ENCODE assay signal across 1 cellular context in the genomic region with DNA sequence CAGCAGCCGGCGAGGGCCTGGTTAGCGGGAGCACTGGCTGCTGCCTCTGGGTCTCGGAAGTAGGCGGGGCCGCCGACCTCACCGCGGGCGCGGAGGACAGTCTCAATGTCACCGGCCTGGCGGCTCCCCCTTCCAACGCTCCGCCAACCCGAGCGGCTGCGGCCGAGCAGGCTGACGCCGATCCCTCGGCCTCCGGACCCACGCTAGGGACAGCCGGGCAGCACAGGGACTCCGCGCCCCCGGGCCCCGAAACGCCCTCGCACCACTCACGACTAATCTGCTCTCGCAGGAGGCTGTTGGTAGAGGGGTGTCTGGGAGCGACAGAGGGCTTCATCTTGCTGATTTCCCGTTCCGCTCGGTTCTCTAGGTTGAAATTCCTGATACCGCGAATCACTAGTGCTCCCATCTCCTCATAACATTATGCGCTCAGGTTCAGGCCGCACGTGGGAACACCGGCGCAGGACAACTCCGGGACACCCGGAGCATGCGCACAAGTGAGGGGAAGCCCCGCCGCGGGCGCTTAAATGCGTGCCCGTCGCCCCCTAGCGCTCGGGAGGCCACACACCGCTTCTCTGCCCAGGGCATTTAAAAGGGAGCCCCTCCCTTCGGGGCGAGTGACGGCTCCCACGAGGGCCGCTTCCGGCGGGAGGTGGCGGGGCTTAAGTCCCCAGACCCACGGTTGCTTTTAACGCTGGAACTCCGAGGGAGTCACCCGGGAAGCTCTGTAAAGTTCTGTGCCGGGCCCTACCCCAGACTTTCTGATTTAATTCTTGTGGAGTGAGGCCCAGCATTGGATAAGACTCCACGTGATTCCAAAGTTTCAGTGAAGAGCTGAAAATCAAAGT.
TF ChIP-seq lines count a peak whose summit lies in the region.

A gene (minus strand): TSS at position 496 of the 845 bp plus-strand sequence. CDS start 90 bp downstream, at position 406.

TF ChIP-seq in K562, 482 proteins besides CTCF, POLR2A, EP300 and RAD21 (continued from another document and continues in another):
- TF ChIP-seq, protein P1, sequence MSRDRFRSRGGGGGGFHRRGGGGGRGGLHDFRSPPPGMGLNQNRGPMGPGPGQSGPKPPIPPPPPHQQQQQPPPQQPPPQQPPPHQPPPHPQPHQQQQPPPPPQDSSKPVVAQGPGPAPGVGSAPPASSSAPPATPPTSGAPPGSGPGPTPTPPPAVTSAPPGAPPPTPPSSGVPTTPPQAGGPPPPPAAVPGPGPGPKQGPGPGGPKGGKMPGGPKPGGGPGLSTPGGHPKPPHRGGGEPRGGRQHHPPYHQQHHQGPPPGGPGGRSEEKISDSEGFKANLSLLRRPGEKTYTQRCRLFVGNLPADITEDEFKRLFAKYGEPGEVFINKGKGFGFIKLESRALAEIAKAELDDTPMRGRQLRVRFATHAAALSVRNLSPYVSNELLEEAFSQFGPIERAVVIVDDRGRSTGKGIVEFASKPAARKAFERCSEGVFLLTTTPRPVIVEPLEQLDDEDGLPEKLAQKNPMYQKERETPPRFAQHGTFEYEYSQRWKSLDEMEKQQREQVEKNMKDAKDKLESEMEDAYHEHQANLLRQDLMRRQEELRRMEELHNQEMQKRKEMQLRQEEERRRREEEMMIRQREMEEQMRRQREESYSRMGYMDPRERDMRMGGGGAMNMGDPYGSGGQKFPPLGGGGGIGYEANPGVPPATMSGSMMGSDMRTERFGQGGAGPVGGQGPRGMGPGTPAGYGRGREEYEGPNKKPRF (IDR thresholded peaks at IDR 0.05; ENCODE audit: low read depth, low read length) = no peak
- TF ChIP-seq CCAR2 (IDR thresholded peaks at IDR 0.05; ENCODE audit: low read depth, low read length) = no peak
- TF ChIP-seq POU5F1 (IDR thresholded peaks at IDR 0.05; ENCODE audit: borderline replicate concordance, low read depth, low read length, partially characterized antibody) = no peak
- no peak for TF ChIP-seq ARNT (IDR thresholded peaks at IDR 0.05)
- TF ChIP-seq ZNF589 (CRISPR knock-in tag; IDR thresholded peaks at IDR 0.05; ENCODE audit: low read depth) = no peak
- TF ChIP-seq ZBTB8A (IDR thresholded peaks at IDR 0.05; ENCODE audit: partially characterized antibody) = no peak
- TF ChIP-seq SNIP1 (IDR thresholded peaks at IDR 0.05; ENCODE audit: low read depth) = no peak; the same call in 1 of the 2 replicates
- peak in 1 of 2 experiments; percentile 47; a peak in 1 of 3 replicates for TF ChIP-seq CBX3 (IDR thresholded peaks at IDR 0.05; ENCODE audit: borderline replicate concordance in 1 of 2, low read length in 2 of 2)
- TF ChIP-seq ZNF263 (CRISPR knock-in tag; IDR thresholded peaks at IDR 0.05; ENCODE audit: borderline replicate concordance) = peak; percentile 94
- no peak for TF ChIP-seq GATAD2A (IDR thresholded peaks at IDR 0.05)
- TF ChIP-seq FOS (IDR thresholded peaks at IDR 0.05; ENCODE audit: extremely low read depth, insufficient read length) = no peak
- TF ChIP-seq, protein P2, sequence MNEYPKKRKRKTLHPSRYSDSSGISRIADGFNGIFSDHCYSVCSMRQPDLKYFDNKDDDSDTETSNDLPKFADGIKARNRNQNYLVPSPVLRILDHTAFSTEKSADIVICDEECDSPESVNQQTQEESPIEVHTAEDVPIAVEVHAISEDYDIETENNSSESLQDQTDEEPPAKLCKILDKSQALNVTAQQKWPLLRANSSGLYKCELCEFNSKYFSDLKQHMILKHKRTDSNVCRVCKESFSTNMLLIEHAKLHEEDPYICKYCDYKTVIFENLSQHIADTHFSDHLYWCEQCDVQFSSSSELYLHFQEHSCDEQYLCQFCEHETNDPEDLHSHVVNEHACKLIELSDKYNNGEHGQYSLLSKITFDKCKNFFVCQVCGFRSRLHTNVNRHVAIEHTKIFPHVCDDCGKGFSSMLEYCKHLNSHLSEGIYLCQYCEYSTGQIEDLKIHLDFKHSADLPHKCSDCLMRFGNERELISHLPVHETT (CRISPR knock-in tag; conservative IDR thresholded peaks at IDR 0.05 in 1 of 2, IDR thresholded peaks at IDR 0.05 in 1 of 2) = 0 out of 4 replicates have a peak, but pooled peaks of 1 of the 2 experiments have one; percentile 30
- TF ChIP-seq KAT8 (IDR thresholded peaks at IDR 0.05; ENCODE audit: low read depth) = no peak
- no peak for TF ChIP-seq ZNF778 (CRISPR knock-in tag; IDR thresholded peaks at IDR 0.05)
- TF ChIP-seq ZNF197 (CRISPR knock-in tag; IDR thresholded peaks at IDR 0.05; ENCODE audit: low read depth) = no peak
- TF ChIP-seq TCF7L2 (IDR thresholded peaks at IDR 0.05; ENCODE audit: low read depth, low read length) = no peak
- peak in 1 of 2 experiments; percentile 97; a peak in 2 of 4 replicates for TF ChIP-seq HDAC1 (IDR thresholded peaks at IDR 0.05)
- peak; percentile 26 for TF ChIP-seq PHF20 (IDR thresholded peaks at IDR 0.05; ENCODE audit: partially characterized antibody)
- no peak for TF ChIP-seq ZNF174 (CRISPR knock-in tag; IDR thresholded peaks at IDR 0.05)
- TF ChIP-seq HMG20B (CRISPR knock-in tag; IDR thresholded peaks at IDR 0.05) = no peak
- TF ChIP-seq ZNF184 (CRISPR knock-in tag; IDR thresholded peaks at IDR 0.05) = no peak
- no peak for TF ChIP-seq CBX5 (IDR thresholded peaks at IDR 0.05; ENCODE audit: borderline replicate concordance, low read depth)
- TF ChIP-seq, protein P3, sequence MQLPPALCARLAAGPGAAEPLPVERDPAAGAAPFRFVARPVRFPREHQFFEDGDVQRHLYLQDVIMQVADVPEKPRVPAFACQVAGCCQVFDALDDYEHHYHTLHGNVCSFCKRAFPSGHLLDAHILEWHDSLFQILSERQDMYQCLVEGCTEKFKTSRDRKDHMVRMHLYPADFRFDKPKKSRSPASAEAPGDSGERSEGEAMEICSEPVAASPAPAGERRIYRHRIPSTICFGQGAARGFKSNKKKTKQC (CRISPR knock-in tag; IDR thresholded peaks at IDR 0.05) = no peak
- TF ChIP-seq MAFG (tag; conservative IDR thresholded peaks at IDR 0.05) = no peak
- TF ChIP-seq ZNF354B (CRISPR knock-in tag; IDR thresholded peaks at IDR 0.05) = no peak
- TF ChIP-seq, protein P4, sequence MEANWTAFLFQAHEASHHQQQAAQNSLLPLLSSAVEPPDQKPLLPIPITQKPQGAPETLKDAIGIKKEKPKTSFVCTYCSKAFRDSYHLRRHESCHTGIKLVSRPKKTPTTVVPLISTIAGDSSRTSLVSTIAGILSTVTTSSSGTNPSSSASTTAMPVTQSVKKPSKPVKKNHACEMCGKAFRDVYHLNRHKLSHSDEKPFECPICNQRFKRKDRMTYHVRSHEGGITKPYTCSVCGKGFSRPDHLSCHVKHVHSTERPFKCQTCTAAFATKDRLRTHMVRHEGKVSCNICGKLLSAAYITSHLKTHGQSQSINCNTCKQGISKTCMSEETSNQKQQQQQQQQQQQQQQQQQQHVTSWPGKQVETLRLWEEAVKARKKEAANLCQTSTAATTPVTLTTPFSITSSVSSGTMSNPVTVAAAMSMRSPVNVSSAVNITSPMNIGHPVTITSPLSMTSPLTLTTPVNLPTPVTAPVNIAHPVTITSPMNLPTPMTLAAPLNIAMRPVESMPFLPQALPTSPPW (CRISPR knock-in tag; IDR thresholded peaks at IDR 0.05) = peak; percentile 94
- TF ChIP-seq HDAC2 (IDR thresholded peaks at IDR 0.05) = peak; percentile 69; the same call in 1 of the 2 replicates
- peak; percentile 89 for TF ChIP-seq RBBP5 (IDR thresholded peaks at IDR 0.05; ENCODE audit: borderline replicate concordance, insufficient read depth, low read length, poor library complexity, severe bottlenecking)
- peak; percentile 61; the same call in 1 of the 2 replicates for TF ChIP-seq CREM (IDR thresholded peaks at IDR 0.05; ENCODE audit: low read depth)
- TF ChIP-seq HNRNPL (IDR thresholded peaks at IDR 0.05; ENCODE audit: low read depth, low read length) = 0 out of 2 replicates have a peak, but pooled peaks have one; percentile 11
- TF ChIP-seq RBM17 (IDR thresholded peaks at IDR 0.05; ENCODE audit: borderline replicate concordance, low read depth, low read length) = no peak
- TF ChIP-seq SRSF1 (IDR thresholded peaks at IDR 0.05; ENCODE audit: low read depth, low read length) = no peak
- TF ChIP-seq HMG20A (CRISPR knock-in tag; conservative IDR thresholded peaks at IDR 0.05) = no peak
- no peak for TF ChIP-seq ZNF668 (CRISPR knock-in tag; IDR thresholded peaks at IDR 0.05)
- no peak for TF ChIP-seq ZNF76 (CRISPR knock-in tag; IDR thresholded peaks at IDR 0.05; ENCODE audit: borderline replicate concordance)
- no peak for TF ChIP-seq PHF21A (IDR thresholded peaks at IDR 0.05; ENCODE audit: borderline replicate concordance, low read depth)
- TF ChIP-seq MTA3 (IDR thresholded peaks at IDR 0.05; ENCODE audit: borderline replicate concordance) = 0 out of 2 replicates have a peak, but pooled peaks have one; percentile 63
- TF ChIP-seq ETV6 (IDR thresholded peaks at IDR 0.05; ENCODE audit: borderline replicate concordance in 1 of 2, low read depth in 2 of 2, low read length in 1 of 2) = peak in 1 of 2 experiments; percentile 24; a peak in 1 of 4 replicates
- no peak for TF ChIP-seq ETV6 (CRISPR knock-in tag; IDR thresholded peaks at IDR 0.05; ENCODE audit: borderline replicate concordance)
- TF ChIP-seq IFI16 (CRISPR knock-in tag; IDR thresholded peaks at IDR 0.05) = no peak
- TF ChIP-seq U2AF2 (optimal IDR thresholded peaks at IDR 0.05; ENCODE audit: low read depth, low read length) = no peak
- no peak for TF ChIP-seq CEBPG (CRISPR knock-in tag; IDR thresholded peaks at IDR 0.05)
- no peak for TF ChIP-seq CEBPG (tag; conservative IDR thresholded peaks at IDR 0.05 in 1 of 2, IDR thresholded peaks at IDR 0.05 in 1 of 2)
- TF ChIP-seq, protein P5, sequence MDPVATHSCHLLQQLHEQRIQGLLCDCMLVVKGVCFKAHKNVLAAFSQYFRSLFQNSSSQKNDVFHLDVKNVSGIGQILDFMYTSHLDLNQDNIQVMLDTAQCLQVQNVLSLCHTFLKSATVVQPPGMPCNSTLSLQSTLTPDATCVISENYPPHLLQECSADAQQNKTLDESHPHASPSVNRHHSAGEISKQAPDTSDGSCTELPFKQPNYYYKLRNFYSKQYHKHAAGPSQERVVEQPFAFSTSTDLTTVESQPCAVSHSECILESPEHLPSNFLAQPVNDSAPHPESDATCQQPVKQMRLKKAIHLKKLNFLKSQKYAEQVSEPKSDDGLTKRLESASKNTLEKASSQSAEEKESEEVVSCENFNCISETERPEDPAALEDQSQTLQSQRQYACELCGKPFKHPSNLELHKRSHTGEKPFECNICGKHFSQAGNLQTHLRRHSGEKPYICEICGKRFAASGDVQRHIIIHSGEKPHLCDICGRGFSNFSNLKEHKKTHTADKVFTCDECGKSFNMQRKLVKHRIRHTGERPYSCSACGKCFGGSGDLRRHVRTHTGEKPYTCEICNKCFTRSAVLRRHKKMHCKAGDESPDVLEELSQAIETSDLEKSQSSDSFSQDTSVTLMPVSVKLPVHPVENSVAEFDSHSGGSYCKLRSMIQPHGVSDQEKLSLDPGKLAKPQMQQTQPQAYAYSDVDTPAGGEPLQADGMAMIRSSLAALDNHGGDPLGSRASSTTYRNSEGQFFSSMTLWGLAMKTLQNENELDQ (CRISPR knock-in tag; IDR thresholded peaks at IDR 0.05; ENCODE audit: borderline replicate concordance) = no peak
- TF ChIP-seq, protein P6, sequence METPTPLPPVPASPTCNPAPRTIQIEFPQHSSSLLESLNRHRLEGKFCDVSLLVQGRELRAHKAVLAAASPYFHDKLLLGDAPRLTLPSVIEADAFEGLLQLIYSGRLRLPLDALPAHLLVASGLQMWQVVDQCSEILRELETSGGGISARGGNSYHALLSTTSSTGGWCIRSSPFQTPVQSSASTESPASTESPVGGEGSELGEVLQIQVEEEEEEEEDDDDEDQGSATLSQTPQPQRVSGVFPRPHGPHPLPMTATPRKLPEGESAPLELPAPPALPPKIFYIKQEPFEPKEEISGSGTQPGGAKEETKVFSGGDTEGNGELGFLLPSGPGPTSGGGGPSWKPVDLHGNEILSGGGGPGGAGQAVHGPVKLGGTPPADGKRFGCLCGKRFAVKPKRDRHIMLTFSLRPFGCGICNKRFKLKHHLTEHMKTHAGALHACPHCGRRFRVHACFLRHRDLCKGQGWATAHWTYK (CRISPR knock-in tag; IDR thresholded peaks at IDR 0.05) = no peak
- no peak for TF ChIP-seq EZH2 (IDR thresholded peaks at IDR 0.05; ENCODE audit: borderline replicate concordance, low read depth, low read length)
- peak; percentile 87 for TF ChIP-seq ZBTB7A (IDR thresholded peaks at IDR 0.05; ENCODE audit: borderline replicate concordance, control insufficient read depth, low read depth, low read length)
- TF ChIP-seq, protein P7, sequence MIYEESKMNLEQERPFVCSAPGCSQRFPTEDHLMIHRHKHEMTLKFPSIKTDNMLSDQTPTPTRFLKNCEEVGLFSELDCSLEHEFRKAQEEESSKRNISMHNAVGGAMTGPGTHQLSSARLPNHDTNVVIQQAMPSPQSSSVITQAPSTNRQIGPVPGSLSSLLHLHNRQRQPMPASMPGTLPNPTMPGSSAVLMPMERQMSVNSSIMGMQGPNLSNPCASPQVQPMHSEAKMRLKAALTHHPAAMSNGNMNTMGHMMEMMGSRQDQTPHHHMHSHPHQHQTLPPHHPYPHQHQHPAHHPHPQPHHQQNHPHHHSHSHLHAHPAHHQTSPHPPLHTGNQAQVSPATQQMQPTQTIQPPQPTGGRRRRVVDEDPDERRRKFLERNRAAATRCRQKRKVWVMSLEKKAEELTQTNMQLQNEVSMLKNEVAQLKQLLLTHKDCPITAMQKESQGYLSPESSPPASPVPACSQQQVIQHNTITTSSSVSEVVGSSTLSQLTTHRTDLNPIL (CRISPR knock-in tag; IDR thresholded peaks at IDR 0.05) = no peak
- TF ChIP-seq, protein P8, sequence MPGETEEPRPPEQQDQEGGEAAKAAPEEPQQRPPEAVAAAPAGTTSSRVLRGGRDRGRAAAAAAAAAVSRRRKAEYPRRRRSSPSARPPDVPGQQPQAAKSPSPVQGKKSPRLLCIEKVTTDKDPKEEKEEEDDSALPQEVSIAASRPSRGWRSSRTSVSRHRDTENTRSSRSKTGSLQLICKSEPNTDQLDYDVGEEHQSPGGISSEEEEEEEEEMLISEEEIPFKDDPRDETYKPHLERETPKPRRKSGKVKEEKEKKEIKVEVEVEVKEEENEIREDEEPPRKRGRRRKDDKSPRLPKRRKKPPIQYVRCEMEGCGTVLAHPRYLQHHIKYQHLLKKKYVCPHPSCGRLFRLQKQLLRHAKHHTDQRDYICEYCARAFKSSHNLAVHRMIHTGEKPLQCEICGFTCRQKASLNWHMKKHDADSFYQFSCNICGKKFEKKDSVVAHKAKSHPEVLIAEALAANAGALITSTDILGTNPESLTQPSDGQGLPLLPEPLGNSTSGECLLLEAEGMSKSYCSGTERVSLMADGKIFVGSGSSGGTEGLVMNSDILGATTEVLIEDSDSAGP (CRISPR knock-in tag; IDR thresholded peaks at IDR 0.05) = no peak
- TF ChIP-seq, protein P9, sequence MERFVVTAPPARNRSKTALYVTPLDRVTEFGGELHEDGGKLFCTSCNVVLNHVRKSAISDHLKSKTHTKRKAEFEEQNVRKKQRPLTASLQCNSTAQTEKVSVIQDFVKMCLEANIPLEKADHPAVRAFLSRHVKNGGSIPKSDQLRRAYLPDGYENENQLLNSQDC (CRISPR knock-in tag; IDR thresholded peaks at IDR 0.05) = no peak
- no peak for TF ChIP-seq MECOM (CRISPR knock-in tag; IDR thresholded peaks at IDR 0.05)
- no peak for TF ChIP-seq CHD2 (IDR thresholded peaks at IDR 0.05; ENCODE audit: low read depth, low read length)
- no peak for TF ChIP-seq ZNF785 (CRISPR knock-in tag; IDR thresholded peaks at IDR 0.05)
- TF ChIP-seq MTF1 (CRISPR knock-in tag; IDR thresholded peaks at IDR 0.05; ENCODE audit: borderline replicate concordance) = no peak
- TF ChIP-seq ZNF212 (CRISPR knock-in tag; IDR thresholded peaks at IDR 0.05) = no peak
- no peak for TF ChIP-seq BRD9 (IDR thresholded peaks at IDR 0.05; ENCODE audit: low read depth, partially characterized antibody)
- no peak for TF ChIP-seq ZSCAN32 (CRISPR knock-in tag; IDR thresholded peaks at IDR 0.05)
- TF ChIP-seq TEAD2 (tag; IDR thresholded peaks at IDR 0.05) = no peak
- no peak for TF ChIP-seq HDAC8 (tag; IDR thresholded peaks at IDR 0.05)
- no peak for TF ChIP-seq NBN (IDR thresholded peaks at IDR 0.05; ENCODE audit: low read depth)
